In genomic region chr5:89435347-89435746, GRCh38 we compare ENCODE assay signal across 16 cellular contexts.
A peak's percentile ranks its signal among the peaks of the same experiment; 100 is the strongest.
DNase-seq lines count a peak whose midpoint lies in the region; ATAC-seq lines count a peak whose summit lies in the region.
"Had no signal": no experiment of that assay in that cellular context is flagged by ENCODE, and none has a peak within 500 bp of the region (broad histone marks: within the 10 kb centered on the region; RNA-seq: fewer than 3 reads in every experiment).

No MANE protein-coding gene starts in this region.

- H3K27ac Mint-ChIP-seq in naive B cell = peak overlapping the region; percentile 91 to 99 (median 96)
- H3K27ac Mint-ChIP-seq: WTC11 had no signal

- H3K9me3 Mint-ChIP-seq in naive B cell = peaks cover 0 to 7% (median 4%) of the 10 kb centered on the region in 7 donors
- H3K9me3 Mint-ChIP-seq: WTC11 had no signal

- H3K27me3 Mint-ChIP-seq in naive B cell = no peaks in the 10 kb centered on the region

- H3K4me3 Mint-ChIP-seq in naive B cell = peak overlapping the region; percentile 60 to 91 (median 78)
- H3K4me3 Mint-ChIP-seq: WTC11 had no signal

- peaks cover 5 to 8% of the 10 kb centered on the region in 2 donors for H3K36me3 Mint-ChIP-seq in naive B cell
- H3K36me3 Mint-ChIP-seq: WTC11 had no signal

- DNase-seq in naive B cell (peak; percentile 58), CD1c-positive myeloid dendritic cell (ENCODE audit: extremely low spot score) (no peak), NCI-H69 (lab: John Stamatoyannopoulos, UW) (no peak)
- no peak for DNase-seq in activated CD4-positive, alpha-beta T cell treated with anti-CD3 and anti-CD28 coated beads for 48 hours
- DNase-seq in activated effector memory CD4-positive, alpha-beta T cell treated with anti-CD3 and anti-CD28 coated beads, Interleukin-2, amount 50 U/mL, for 16 hours = no peak
- DNase-seq: activated gamma-delta T cell; Calu3; KBM-7; kidney; NCI-H226; SHP77; stimulated activated naive CD8-positive, alpha-beta T cell treated with anti-CD3 and anti-CD28 coated beads, Interleukin-15, Interleukin-2, amounts not matched to agents 100 U/mL and 50 U/mL, for 24 hours had no signal

- ATAC-seq in GM19023 (IDR thresholded peaks at IDR 0.05; ENCODE audit: unreplicated experiment) = peak; percentile 82
- peak; percentile 85 for ATAC-seq in GM21825 (IDR thresholded peaks at IDR 0.05; ENCODE audit: unreplicated experiment)
- peak; percentile 76 for ATAC-seq in HG03159 (IDR thresholded peaks at IDR 0.05; ENCODE audit: unreplicated experiment)
- peak; percentile 96 to 97 for ATAC-seq in naive B cell (ENCODE audit: low read depth in 2 of 2)
- ATAC-seq: stimulated activated naive CD8-positive, alpha-beta T cell treated with anti-CD3 and anti-CD28 coated beads, Interleukin-15, Interleukin-2, amounts not matched to agents 100 U/mL and 50 U/mL, for 24 hours; WTC11 had no signal

- peaks cover 44 to 65% (median 61%) of the 10 kb centered on the region in 3 donors for H3K4me1 Mint-ChIP-seq in naive B cell
